8 cellular contexts compared by ENCODE assay signal in the genomic region with DNA sequence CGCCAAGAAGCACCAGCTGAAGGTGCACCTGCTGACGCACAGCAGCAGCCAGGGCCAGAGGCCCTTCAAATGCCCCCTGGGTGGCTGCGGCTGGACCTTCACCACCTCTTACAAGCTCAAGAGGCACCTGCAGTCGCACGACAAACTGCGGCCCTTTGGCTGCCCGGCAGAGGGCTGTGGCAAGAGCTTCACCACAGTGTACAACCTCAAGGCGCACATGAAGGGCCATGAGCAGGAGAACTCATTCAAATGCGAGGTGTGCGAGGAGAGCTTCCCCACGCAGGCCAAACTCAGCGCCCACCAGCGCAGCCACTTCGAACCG. TPM values are rescaled to one million over a fixed set of nuclear protein-coding genes. Genes with fewer than 3 reads are reported as not detected.
DNase-seq lines count a peak whose midpoint lies in the region; ATAC-seq and TF ChIP-seq lines count a peak whose summit lies in the region.
"Not testable (repeated sequence)": the region's sequence is repeated elsewhere in the genome, so short reads cannot be mapped to it uniquely, and the experiment has no call there.

No MANE protein-coding gene starts in this region.

- H3K27me3 ChIP-seq in CD4-positive, alpha-beta memory T cell (ENCODE audit: insufficient read depth, low read length); ectodermal cell (ENCODE audit: control insufficient read depth, insufficient read depth, low read length, poor library complexity, severe bottlenecking); liver (ENCODE audit: control insufficient read depth in 4 of 4, insufficient read depth in 4 of 4, low read length in 3 of 4); smooth muscle cell (ENCODE audit: low read depth): not testable (repeated sequence)

- peak overlapping the region in 1 of 2 donors; percentile 38 for H3K4me3 ChIP-seq in CD4-positive, alpha-beta memory T cell (ENCODE audit: low read length in 2 of 2)
- H3K4me3 ChIP-seq in ectodermal cell (ENCODE audit: insufficient read depth, low read depth, low read length) = peak overlapping the region; percentile 57
- peak overlapping the region; percentile 32 to 71 (median 65) for H3K4me3 ChIP-seq in liver (ENCODE audit: low read depth in 1 of 3, low read length in 3 of 3)
- peak overlapping the region; percentile 62 for H3K4me3 ChIP-seq in smooth muscle cell

- peak overlapping the region; percentile 36 to 38 for H3K9ac ChIP-seq in liver (ENCODE audit: low read depth in 1 of 2, low read length in 2 of 2)
- not testable (repeated sequence) for H3K9ac ChIP-seq in smooth muscle cell (ENCODE audit: low read depth)

- not testable (repeated sequence) for TF ChIP-seq CTCF in liver (IDR thresholded peaks at IDR 0.05; ENCODE audit: low read depth, low read length, missing input control); smooth muscle cell (IDR thresholded peaks at IDR 0.05; ENCODE audit: borderline replicate concordance, insufficient read depth, poor library complexity, severe bottlenecking)

- peak overlapping the region; percentile 80 for H3K4me2 ChIP-seq in smooth muscle cell

- peaks cover 38% of the 10 kb centered on the region for H3K4me1 ChIP-seq in CD4-positive, alpha-beta memory T cell (ENCODE audit: insufficient read depth, low read length)
- not testable (repeated sequence) for H3K4me1 ChIP-seq in ectodermal cell (ENCODE audit: control insufficient read depth, insufficient read depth, low read length); liver (ENCODE audit: control insufficient read depth in 4 of 4, insufficient read depth in 4 of 4, low read length in 3 of 4)
- peaks cover 12% of the 10 kb centered on the region for H3K4me1 ChIP-seq in smooth muscle cell (ENCODE audit: low read depth)

- H3K36me3 Mint-ChIP-seq in CD4-positive, alpha-beta memory T cell = peaks cover 8 to 25% of the 10 kb centered on the region in 2 donors

- H3K4me1 Mint-ChIP-seq in CD4-positive, alpha-beta memory T cell = peaks cover 24 to 60% (median 42%) of the 10 kb centered on the region in 4 donors

- intact Hi-C loops in CD4-positive, alpha-beta memory T cell (cut with micrococcal nuclease) = loop anchor here (5.0 kb wide), 2 partner anchors 306 to 319 kb away; partner anchors contain the start of genes FAAH2 and ZXDA

- not testable (repeated sequence) for H3K9me3 Mint-ChIP-seq in CD4-positive, alpha-beta memory T cell

- not testable (repeated sequence) for H3K9me3 ChIP-seq in CD4-positive, alpha-beta memory T cell (ENCODE audit: control insufficient read depth in 1 of 2, low read length in 2 of 2); ectodermal cell (ENCODE audit: control insufficient read depth, low read length); liver (ENCODE audit: control insufficient read depth in 4 of 4, low read length in 3 of 4); smooth muscle cell (replicated peaks; ENCODE audit: low read depth)

- H4K20me1 ChIP-seq in smooth muscle cell (ENCODE audit: low read depth) = peaks cover 30% of the 10 kb centered on the region

- H3K36me3 ChIP-seq in CD4-positive, alpha-beta memory T cell (ENCODE audit: insufficient read depth, low read length); ectodermal cell (ENCODE audit: control insufficient read depth, insufficient read depth, low read length); liver (ENCODE audit: control insufficient read depth in 4 of 4, insufficient read depth in 3 of 4, low read depth in 1 of 4, low read length in 3 of 4); smooth muscle cell (ENCODE audit: low read depth): not testable (repeated sequence)

- WGBS in ectodermal cell, 2 experiments = 2 to 16% methylated on average over 8 to 13 of the region's 15 CpGs
- 14% methylated on average over 15 of the region's 15 CpGs for WGBS in liver
- WGBS in smooth muscle cell (ENCODE audit: low lambda C conversion rate) = 43% methylated on average over 13 of the region's 15 CpGs

- DNase-seq in CD4-positive, alpha-beta memory T cell = peak in 1 of 5 donors; percentile 39
- DNase-seq in NCI-H2196 (lab: John Stamatoyannopoulos, UW; ENCODE audit: unreplicated experiment) = peak; percentile 26
- DNase-seq in activated CD4-positive, alpha-beta T cell treated with anti-CD3 and anti-CD28 coated beads, Interleukin-2, amount 50 U/mL, for 1 hour = peak; percentile 5
- not testable (repeated sequence) for DNase-seq in smooth muscle cell (lab: John Stamatoyannopoulos, UW; ENCODE audit: unreplicated experiment)

- not testable (repeated sequence) for H3K27me3 Mint-ChIP-seq in CD4-positive, alpha-beta memory T cell

- H3F3A ChIP-seq in smooth muscle cell (ENCODE audit: low read depth) = not testable (repeated sequence)

- H3K79me2 ChIP-seq in smooth muscle cell (ENCODE audit: low read depth) = peaks cover 22% of the 10 kb centered on the region

- CTCF ChIA-PET in CD4-positive, alpha-beta memory T cell (lab: Charles Lee; ENCODE audit: partially characterized antibody) = not testable (repeated sequence)

- TF ChIP-seq RAD21 in liver (IDR thresholded peaks at IDR 0.05) = peak in 1 of 2 donors; percentile 12

- POLR2A ChIA-PET in CD4-positive, alpha-beta memory T cell (lab: Charles Lee; ENCODE audit: partially characterized antibody) = not testable (repeated sequence)

- H3K27ac Mint-ChIP-seq in CD4-positive, alpha-beta memory T cell = peak overlapping the region in 4 of 7 donors; percentile 53 to 72 (median 65)

- ATAC-seq in GM19395 (IDR thresholded peaks at IDR 0.05; ENCODE audit: unreplicated experiment) (peak; percentile 68), HG03103 (IDR thresholded peaks at IDR 0.05; ENCODE audit: low read depth, unreplicated experiment) (peak; percentile 45)

- H3K4me3 Mint-ChIP-seq in CD4-positive, alpha-beta memory T cell = peak overlapping the region; percentile 60 to 76 (median 68)

- H3K27ac ChIP-seq in CD4-positive, alpha-beta memory T cell (ENCODE audit: low read depth, low read length) = peak overlapping the region; percentile 50
- H3K27ac ChIP-seq in ectodermal cell (ENCODE audit: insufficient read depth, low read depth, low read length, poor library complexity, severe bottlenecking); smooth muscle cell (ENCODE audit: low read depth): not testable (repeated sequence)
- peak overlapping the region; percentile 60 to 73 for H3K27ac ChIP-seq in liver (ENCODE audit: low read depth in 1 of 2, low read length in 2 of 2)

- not testable (repeated sequence) for H2AFZ ChIP-seq in smooth muscle cell (ENCODE audit: low read depth)

RNA-seq across cellular contexts. Expression of gene ZXDB, which starts 1.0 kb away (rescaled TPM):
- total RNA-seq in CD4-positive, alpha-beta memory T cell = 10 to 100 TPM; 14.9 to 15.4 TPM
- polyA plus RNA-seq in CD4-positive, alpha-beta memory T cell = 1 to 10 TPM; 2.7 to 6.8 TPM
- polyA plus RNA-seq in ectodermal cell (2013, experiment 1 of 4) = 6.0 TPM
- polyA plus RNA-seq in ectodermal cell (2013, experiment 2 of 4) = 6.9 TPM
- 6.6 TPM for polyA plus RNA-seq in ectodermal cell (2013, experiment 3 of 4)
- polyA plus RNA-seq in ectodermal cell (2013, experiment 4 of 4) = 6.8 TPM
- total RNA-seq in liver (10 to 100 TPM in 1 of 2 donors, 1 to 10 TPM in 1; 3.6 to 11.0 TPM), smooth muscle cell (6.6 and 8.0 TPM in 2 replicates)
- polyA plus RNA-seq in liver (1 to 10 TPM; 2.4 to 3.7 TPM), smooth muscle cell (0.98 and 2.1 TPM in 2 replicates)
